Comparison of ENCODE assay signal across 7 cellular contexts in the genomic region with DNA sequence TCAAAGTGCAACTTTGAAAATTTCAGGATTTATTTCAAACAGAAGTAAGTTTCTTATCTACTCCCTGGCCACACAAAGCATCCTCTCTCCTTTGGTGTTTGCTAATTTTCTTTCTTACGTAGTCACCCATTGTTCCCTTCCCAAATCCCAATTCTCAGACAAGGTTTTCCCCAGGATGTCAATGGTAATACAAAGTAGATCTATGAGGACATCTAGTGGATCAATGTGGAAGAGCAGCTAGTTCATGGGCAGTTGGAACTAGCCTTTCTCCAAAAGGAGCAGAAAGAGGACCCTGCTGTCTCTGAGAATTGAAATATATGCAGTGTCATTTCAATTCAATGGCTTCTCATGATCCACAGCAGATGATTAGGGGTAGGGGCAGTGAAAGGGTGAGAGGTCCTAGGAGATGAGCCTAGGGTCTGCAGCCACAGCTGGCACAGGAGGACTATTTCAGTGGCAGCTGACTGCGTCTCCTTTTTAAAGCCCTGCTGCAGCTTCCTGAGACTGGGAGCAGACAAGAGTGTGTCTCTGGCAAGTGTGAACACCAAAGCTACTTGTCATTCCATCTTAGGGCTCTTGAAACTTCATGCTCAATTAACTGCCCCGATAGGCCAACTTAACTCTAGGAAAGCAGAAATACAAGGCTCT.
DNase-seq lines count a peak whose midpoint lies in the region; ATAC-seq, FAIRE-seq and TF ChIP-seq lines count a peak whose summit lies in the region.

No MANE protein-coding gene starts in this region.

- H3K9me3 ChIP-seq in SJCRH30 (replicated peaks), result no peaks in the 10 kb centered on the region

- ATAC-seq in omental fat pad (ENCODE audit: low FRiP score), result peak; percentile 37

- no peak overlapping the region for H3K4me3 ChIP-seq in GM06990 (replicated peaks; ENCODE audit: low read depth, low read length)
- no peak overlapping the region for H3K4me3 ChIP-seq in SJCRH30
- no peak overlapping the region for H3K4me3 ChIP-seq in fibroblast of the aortic adventitia (ENCODE audit: low read depth, low read length)

- H3K36me3 ChIP-seq in GM06990 (ENCODE audit: control insufficient read depth, insufficient read depth, low read length), result no peaks in the 10 kb centered on the region
- no peaks in the 10 kb centered on the region for H3K36me3 ChIP-seq in SJCRH30

- H3K27me3 ChIP-seq in GM06990 (replicated peaks; ENCODE audit: control insufficient read depth, insufficient read depth, low read length) (no peaks in the 10 kb centered on the region), SJCRH30 (no peaks in the 10 kb centered on the region)

- peak; percentile 82 for TF ChIP-seq CTCF in GM06990 (IDR thresholded peaks at IDR 0.05; ENCODE audit: insufficient read depth, low read length, poor library complexity, severe bottlenecking)
- TF ChIP-seq CTCF in fibroblast of the aortic adventitia (IDR thresholded peaks at IDR 0.05; ENCODE audit: insufficient read depth, low read length), result peak; percentile 90
- peak in 1 of 3 donors; percentile 16 for TF ChIP-seq CTCF in omental fat pad (IDR thresholded peaks at IDR 0.05)

- DNase-seq in GM06990 (ENCODE audit: extremely low read depth, insufficient read length) (no peak), HTR-8/SVneo (ENCODE audit: insufficient read length, low spot score) (peak; percentile 58), SJCRH30 (peak; percentile 17 to 71), fibroblast of the aortic adventitia (ENCODE audit: low read depth) (peak; percentile 91), omental fat pad (ENCODE audit: low spot score) (no peak), NK-92 (lab: John Stamatoyannopoulos, UW; ENCODE audit: unreplicated experiment) (no peak)
- DNase-seq in stimulated activated CD4-positive, alpha-beta T cell treated with anti-CD3 and anti-CD28 coated beads, Interleukin-2, amount 100 ng/mL, for 48 hours, result no peak

- no peaks in the 10 kb centered on the region for H3K4me1 ChIP-seq in SJCRH30

- no peak for FAIRE-seq in HTR-8/SVneo (lab: Jason Lieb, UNC)

- H3K27ac ChIP-seq in SJCRH30, result no peak overlapping the region

Comparison
In these comparisons a context has a peak if more than half of its experiments do, and no peak if none do; other contexts are left out.
1. DNase-seq: peak in HTR-8/SVneo (single experiment), SJCRH30 (2 of 2) and fibroblast of the aortic adventitia (single experiment); none in GM06990 (single experiment), omental fat pad (single experiment), NK-92 (single experiment) and stimulated activated CD4-positive, alpha-beta T cell treated with anti-CD3 and anti-CD28 coated beads, Interleukin-2, amount 100 ng/mL, for 48 hours (0 of 2).